ENCODE assay signal across 30 cellular contexts in genomic region chr3:167605871-167606270, GRCh38. TPM values are rescaled to one million over a fixed set of nuclear protein-coding genes. Genes with fewer than 3 reads are reported as not detected.
"Had no signal": no experiment of that assay in that cellular context is flagged by ENCODE, and none has a peak within 500 bp of the region (broad histone marks: within the 10 kb centered on the region; RNA-seq: fewer than 3 reads in every experiment).

No MANE protein-coding gene starts in this region.

- ATAC-seq: activated T-cell treated with anti-CD3 and anti-CD28 coated beads, Interleukin-2, amount 50 U/mL, for 72 hours; gastroesophageal sphincter; heart right ventricle had no signal

- H3K4me3 Mint-ChIP-seq: activated CD4-positive, alpha-beta memory T cell treated with anti-CD3 and anti-CD28 coated beads, Interleukin-2, amount 10 ng/mL, durations not matched to agents 7 days and 5 days; activated CD4-positive, alpha-beta T cell treated with anti-CD3 and anti-CD28 coated beads, Interleukin-2, amount 10 ng/mL, durations not matched to agents 7 days and 5 days; activated naive CD8-positive, alpha-beta T cell; activated T-cell treated with anti-CD3 and anti-CD28 coated beads, Interleukin-2, amount 50 U/mL, for 24 hours; activated T-cell treated with anti-CD3 and anti-CD28 coated beads, Interleukin-2, amount 50 U/mL, for 72 hours; central memory CD8-positive, alpha-beta T cell; dendritic cell treated with granulocyte-macrophage colony-stimulating factor and Interleukin-4, amounts not matched to agents 40 ng/mL and 50 ng/mL, for 4 days had no signal

- H3K4me1 Mint-ChIP-seq: activated CD4-positive, alpha-beta memory T cell treated with anti-CD3 and anti-CD28 coated beads, Interleukin-2, amount 10 ng/mL, durations not matched to agents 7 days and 5 days; activated CD4-positive, alpha-beta T cell treated with anti-CD3 and anti-CD28 coated beads, Interleukin-2, amount 10 ng/mL, durations not matched to agents 7 days and 5 days; central memory CD8-positive, alpha-beta T cell had no signal

- H3K4me3 ChIP-seq: coronary artery, dorsolateral prefrontal cortex, esophagus squamous epithelium, gastroesophageal sphincter, heart right ventricle had no signal

- H3K4me1 ChIP-seq: esophagus squamous epithelium, gastroesophageal sphincter, heart right ventricle had no signal

- H3K27me3 ChIP-seq: brain microvascular endothelial cell, dorsolateral prefrontal cortex, esophagus squamous epithelium, gastroesophageal sphincter, heart right ventricle had no signal

- H3K27me3 Mint-ChIP-seq: activated CD4-positive, alpha-beta memory T cell treated with anti-CD3 and anti-CD28 coated beads, Interleukin-2, amount 10 ng/mL, durations not matched to agents 7 days and 5 days; activated CD4-positive, alpha-beta T cell treated with anti-CD3 and anti-CD28 coated beads, Interleukin-2, amount 10 ng/mL, durations not matched to agents 7 days and 5 days; activated naive CD8-positive, alpha-beta T cell; dendritic cell treated with granulocyte-macrophage colony-stimulating factor and Interleukin-4, amounts not matched to agents 40 ng/mL and 50 ng/mL, for 4 days had no signal

- DNase-seq: activated CD4-positive, alpha-beta memory T cell treated with anti-CD3 and anti-CD28 coated beads, Interleukin-2, amount 10 ng/mL, durations not matched to agents 7 days and 5 days; activated CD4-positive, alpha-beta T cell treated with anti-CD3 and anti-CD28 coated beads for 1 hour; activated CD4-positive, alpha-beta T cell treated with anti-CD3 and anti-CD28 coated beads for 4 hours; activated CD4-positive, alpha-beta T cell treated with anti-CD3 and anti-CD28 coated beads, Interleukin-2, amount 10 ng/mL, durations not matched to agents 7 days and 5 days; activated CD4-positive, alpha-beta T cell treated with anti-CD3 and anti-CD28 coated beads, Interleukin-2, amount 50 U/mL, for 4 hours; activated CD8-positive, alpha-beta memory T cell treated with anti-CD3 and anti-CD28 coated beads, Interleukin-2, amount 50 U/mL, for 48 hours; activated effector memory CD4-positive, alpha-beta T cell treated with Interleukin-2 at 50 U/mL for 16 hours; activated gamma-delta T cell treated with Interleukin-2 at 50 U/mL for 16 hours; activated naive CD4-positive, alpha-beta T cell treated with anti-CD3 and anti-CD28 coated beads, Interleukin-2, amount 50 U/mL, for 16 hours; activated naive CD4-positive, alpha-beta T cell treated with Interleukin-2 at 50 U/mL for 16 hours; activated T-cell treated with anti-CD3 and anti-CD28 coated beads for 4 hours; activated T-cell treated with anti-CD3 and anti-CD28 coated beads, Interleukin-2, amount 50 U/mL, for 24 hours; activated T-cell treated with anti-CD3 and anti-CD28 coated beads, Interleukin-2, amount 50 U/mL, for 72 hours; amniotic stem cell; anterior cingulate cortex; brain microvascular endothelial cell; dorsolateral prefrontal cortex; effector memory CD4-positive, alpha-beta T cell; esophagus squamous epithelium; foreskin melanocyte; heart right ventricle; T-helper 2 cell had no signal

- H3K9me3 Mint-ChIP-seq: activated CD4-positive, alpha-beta memory T cell treated with anti-CD3 and anti-CD28 coated beads, Interleukin-2, amount 10 ng/mL, durations not matched to agents 7 days and 5 days; activated CD4-positive, alpha-beta T cell treated with anti-CD3 and anti-CD28 coated beads, Interleukin-2, amount 10 ng/mL, durations not matched to agents 7 days and 5 days; activated T-cell treated with anti-CD3 and anti-CD28 coated beads, Interleukin-2, amount 50 U/mL, for 24 hours; activated T-cell treated with anti-CD3 and anti-CD28 coated beads, Interleukin-2, amount 50 U/mL, for 72 hours; central memory CD8-positive, alpha-beta T cell; dendritic cell treated with granulocyte-macrophage colony-stimulating factor and Interleukin-4, amounts not matched to agents 40 ng/mL and 50 ng/mL, for 4 days had no signal

- H3K27ac Mint-ChIP-seq: activated CD4-positive, alpha-beta memory T cell treated with anti-CD3 and anti-CD28 coated beads, Interleukin-2, amount 10 ng/mL, durations not matched to agents 7 days and 5 days; activated CD4-positive, alpha-beta T cell treated with anti-CD3 and anti-CD28 coated beads, Interleukin-2, amount 10 ng/mL, durations not matched to agents 7 days and 5 days; activated naive CD8-positive, alpha-beta T cell; activated T-cell treated with anti-CD3 and anti-CD28 coated beads, Interleukin-2, amount 50 U/mL, for 24 hours; activated T-cell treated with anti-CD3 and anti-CD28 coated beads, Interleukin-2, amount 50 U/mL, for 72 hours; dendritic cell treated with granulocyte-macrophage colony-stimulating factor and Interleukin-4, amounts not matched to agents 40 ng/mL and 50 ng/mL, for 4 days had no signal

- H3K9me3 ChIP-seq: esophagus squamous epithelium, gastroesophageal sphincter, heart right ventricle had no signal

- H3K36me3 ChIP-seq: brain microvascular endothelial cell, esophagus squamous epithelium, gastroesophageal sphincter, heart right ventricle had no signal

- H3K27ac ChIP-seq: brain microvascular endothelial cell, coronary artery, dorsolateral prefrontal cortex, epithelial cell of prostate, esophagus squamous epithelium, gastroesophageal sphincter, heart right ventricle had no signal

- H3K36me3 Mint-ChIP-seq: activated naive CD8-positive, alpha-beta T cell had no signal

RNA-seq across cellular contexts. Expression of gene WDR49, which starts 47.9 kb away (rescaled TPM):
- total RNA-seq: activated CD4-positive, alpha-beta memory T cell treated with anti-CD3 and anti-CD28 coated beads, Interleukin-2, amount 10 ng/mL, durations not matched to agents 7 days and 5 days; endothelial cell of umbilical vein had no signal
- polyA plus RNA-seq: endothelial cell of umbilical vein, fibroblast of lung had no signal
